In genomic region chr16:1308977-1309885, GRCh38 we compare ENCODE assay signal across 8 cellular contexts. TPM values are rescaled to one million over a fixed set of nuclear protein-coding genes. Genes with fewer than 3 reads are reported as not detected.
DNase-seq lines count a peak whose midpoint lies in the region; ATAC-seq and TF ChIP-seq lines count a peak whose summit lies in the region.

UBE2I (plus strand) TSS chr16:1309636; CDS start chr16:1314031, 4,395 bp downstream.

- peak; percentile 43 for ATAC-seq in HG03457 (IDR thresholded peaks at IDR 0.05; ENCODE audit: unreplicated experiment)

- no peak for TF ChIP-seq CTCF in BE2C (IDR thresholded peaks at IDR 0.05; ENCODE audit: low read depth, low read length)

- peak; percentile 97 for DNase-seq in BE2C
- DNase-seq in GM19240 (ENCODE audit: insufficient read length, low spot score) = peak; percentile 90
- peak; percentile 88 to 93 for DNase-seq in NCI-H526 (lab: John Stamatoyannopoulos, UW)
- DNase-seq in activated CD4-positive, alpha-beta T cell treated with anti-CD3 and anti-CD28 coated beads for 48 hours = peak; percentile 98
- peak; percentile 98 for DNase-seq in kidney tubule cell (ENCODE audit: low spot score)
- DNase-seq in stimulated activated CD4-positive, alpha-beta T cell treated with anti-CD3 and anti-CD28 coated beads, Interleukin-1b, Interleukin-23, amount 100 ng/mL, for 1 hour (ENCODE audit: low read depth in 2 of 2) = peak; percentile 94 to 95

- no peaks in the 10 kb centered on the region for H3K4me1 ChIP-seq in BE2C

- no peaks in the 10 kb centered on the region for H3K9me3 ChIP-seq in BE2C

- H3K4me3 ChIP-seq in BE2C (ENCODE audit: low read depth, low read length) = peak within 1 kb of the TSS; percentile 97

- peak within 1 kb of the TSS; percentile 99 for H3K27ac ChIP-seq in cingulate gyrus (ENCODE audit: low read depth, low read length)

- peaks cover 20% of the 10 kb centered on the region for H3K36me3 ChIP-seq in BE2C

- no peaks in the 10 kb centered on the region; the same call in 1 of the 2 replicates for H3K27me3 ChIP-seq in BE2C

RNA-seq across cellular contexts. Expression of gene UBE2I, which starts in this region (rescaled TPM):
- 219 TPM for polyA plus RNA-seq in BE2C (2012; ENCODE audit: insufficient read depth, insufficient read length, low read depth)

Comparison
In these comparisons a context has a peak if more than half of its experiments do, and no peak if none do; other contexts are left out.
1. Peak in every context shown above with its lines: DNase-seq, ATAC-seq, H3K4me3 ChIP-seq and H3K27ac ChIP-seq.